ENCODE assay signal across 9 cellular contexts in genomic region chr2:216012133-216012829, GRCh38. TPM values are rescaled to one million over a fixed set of nuclear protein-coding genes. Genes with fewer than 3 reads are reported as not detected.
DNase-seq lines count a peak whose midpoint lies in the region; ATAC-seq, FAIRE-seq and TF ChIP-seq lines count a peak whose summit lies in the region.
"Had no signal": no experiment of that assay in that cellular context is flagged by ENCODE, and none has a peak within 500 bp of the region (broad histone marks: within the 10 kb centered on the region; RNA-seq: fewer than 3 reads in every experiment).

No MANE protein-coding gene starts in this region.

- H3K4me1 ChIP-seq in colonic mucosa: no peaks in the 10 kb centered on the region

- H3K4me3 ChIP-seq in GM06990 (replicated peaks; ENCODE audit: low read depth, low read length) (peak overlapping the region; percentile 98), colonic mucosa (peak overlapping the region; percentile 57)

- H3K9me3 ChIP-seq in colonic mucosa: no peaks in the 10 kb centered on the region

- H3K27ac ChIP-seq in colonic mucosa: no peak overlapping the region

- peak overlapping the region in 1 of 2 donors; percentile 78 for H3K9ac ChIP-seq in colonic mucosa (ENCODE audit: low read depth in 2 of 2, low read length in 2 of 2)

- intact Hi-C loops in colonic mucosa (cut with DNase I): no loop called here

- FAIRE-seq in HTR-8/SVneo (lab: Jason Lieb, UNC): no peak
- FAIRE-seq: TTC549 had no signal

- H3K27me3 ChIP-seq in GM06990 (replicated peaks; ENCODE audit: control insufficient read depth, insufficient read depth, low read length) (no peaks in the 10 kb centered on the region), colonic mucosa (no peaks in the 10 kb centered on the region)

- no peaks in the 10 kb centered on the region; the same call in 1 of the 2 replicates for H3K36me3 ChIP-seq in GM06990 (ENCODE audit: control insufficient read depth, insufficient read depth, low read length)
- no peaks in the 10 kb centered on the region for H3K36me3 ChIP-seq in colonic mucosa

- ATAC-seq in HG03457 (IDR thresholded peaks at IDR 0.05; ENCODE audit: unreplicated experiment): no peak

- DNase-seq in GM06990 (ENCODE audit: extremely low read depth, insufficient read length) (no peak), NCI-H2227 (lab: John Stamatoyannopoulos, UW; ENCODE audit: unreplicated experiment) (peak; percentile 52), colonic mucosa (peak; percentile 53), myocyte (ENCODE audit: low read depth) (peak; percentile 24), Ammon's horn (ENCODE audit: low spot score) (no peak), 8988T (no peak), HTR-8/SVneo (ENCODE audit: insufficient read length, low spot score) (no peak)

- TF ChIP-seq CTCF in GM06990 (IDR thresholded peaks at IDR 0.05; ENCODE audit: insufficient read depth, low read length, poor library complexity, severe bottlenecking) (no peak), colonic mucosa (IDR thresholded peaks at IDR 0.05) (no peak)

RNA-seq across cellular contexts. Expression of gene MREG, which starts 1.1 kb away (rescaled TPM):
- 1 to 10 TPM; 8.5 to 9.4 TPM for total RNA-seq in colonic mucosa
- total RNA-seq in myocyte: 28.9 and 31.6 TPM in 2 replicates
- polyA plus RNA-seq in myocyte (2012): 8.4 TPM

Comparison
In these comparisons a context has a peak if more than half of its experiments do, and no peak if none do; other contexts are left out.
1. DNase-seq: peak in NCI-H2227 (single experiment), colonic mucosa (single experiment) and myocyte (single experiment); none in GM06990 (single experiment), Ammon's horn (single experiment), 8988T (single experiment) and HTR-8/SVneo (single experiment).